Comparison of ENCODE assay signal across 15 cellular contexts in the genomic region with DNA sequence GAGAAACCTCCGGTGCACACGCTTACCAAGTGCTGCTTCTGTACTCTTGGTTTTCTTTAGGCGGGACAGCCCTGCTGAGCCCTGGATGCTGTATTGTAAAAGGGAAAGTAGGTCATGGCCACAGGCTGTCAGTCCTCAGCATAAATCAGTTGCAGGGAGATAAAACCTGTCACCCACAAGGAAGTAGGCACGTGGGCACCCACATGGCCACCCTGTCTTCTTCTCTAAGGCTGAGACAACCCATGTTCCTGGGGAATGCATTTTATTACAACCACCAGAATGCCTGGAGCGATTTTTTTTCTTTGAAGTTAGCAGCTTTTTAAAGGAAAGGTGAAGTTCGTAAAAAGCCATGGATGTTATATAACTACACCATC. TPM values are rescaled to one million over a fixed set of nuclear protein-coding genes. Genes with fewer than 3 reads are reported as not detected.
DNase-seq lines count a peak whose midpoint lies in the region; ATAC-seq and TF ChIP-seq lines count a peak whose summit lies in the region.
"Had no signal": no experiment of that assay in that cellular context is flagged by ENCODE, and none has a peak within 500 bp of the region (broad histone marks: within the 10 kb centered on the region; RNA-seq: fewer than 3 reads in every experiment).

No MANE protein-coding gene starts in this region.

- peak overlapping the region; percentile 25 for H3K27ac Mint-ChIP-seq in activated CD4-positive, alpha-beta memory T cell treated with anti-CD3 and anti-CD28 coated beads for 36 hours
- H3K27ac Mint-ChIP-seq: HFFc6; T-helper 1 cell treated with Interleukin-12 subunit alpha and Interleukin-12 subunit beta and Interleukin-4 antibody, amounts not matched to agents 30 μg/mL and 1 μg/mL, for 36 hours had no signal

- no peak for TF ChIP-seq CTCF in heart left ventricle (IDR thresholded peaks at IDR 0.05)

- no peak overlapping the region for H3K4me3 Mint-ChIP-seq in activated CD4-positive, alpha-beta memory T cell treated with anti-CD3 and anti-CD28 coated beads for 36 hours
- H3K4me3 Mint-ChIP-seq: HFFc6; T-helper 1 cell treated with Interleukin-12 subunit alpha and Interleukin-12 subunit beta and Interleukin-4 antibody, amounts not matched to agents 30 μg/mL and 1 μg/mL, for 36 hours had no signal

- ATAC-seq in heart left ventricle, result peak in 3 of 4 donors; percentile 16 to 71 (median 63)
- ATAC-seq in HG02973 (IDR thresholded peaks at IDR 0.05; ENCODE audit: unreplicated experiment), result no peak
- no peak for ATAC-seq in GM21825 (IDR thresholded peaks at IDR 0.05; ENCODE audit: unreplicated experiment)

- CTCF ChIA-PET in activated CD4-positive, alpha-beta memory T cell treated with anti-CD3 and anti-CD28 coated beads for 36 hours (lab: Charles Lee), result no interaction called here

- POLR2A ChIA-PET in activated CD4-positive, alpha-beta memory T cell treated with anti-CD3 and anti-CD28 coated beads for 36 hours (lab: Charles Lee), result no interaction called here

- peaks cover 0 to 24% (median 5%) of the 10 kb centered on the region in 12 donors for H3K4me1 ChIP-seq in heart left ventricle
- peaks cover 20% of the 10 kb centered on the region for H3K4me1 ChIP-seq in rectal smooth muscle tissue (ENCODE audit: control insufficient read depth, insufficient read depth, low read length)

- no peak for TF ChIP-seq POLR2A in heart left ventricle (IDR thresholded peaks at IDR 0.05)

- WGBS in heart left ventricle, 4 donors, result 54 to 71% (median 56%) methylated on average over 6 of the region's 6 CpGs

- no peaks in the 10 kb centered on the region for H3K9me3 ChIP-seq in heart left ventricle

- DNase-seq in G401 (ENCODE audit: low spot score), result peak; percentile 94
- DNase-seq in activated CD4-positive, alpha-beta memory T cell treated with anti-CD3 and anti-CD28 coated beads for 36 hours, result peak; percentile 43
- peak in 1 of 5 donors; percentile 34 for DNase-seq in heart left ventricle
- DNase-seq in stimulated activated CD8-positive, alpha-beta memory T cell treated with anti-CD3 and anti-CD28 coated beads, Interleukin-4, amount 100 ng/mL, for 48 hours, result no peak
- DNase-seq: activated CD4-positive, alpha-beta T cell treated with anti-CD3 and anti-CD28 coated beads, Interleukin-2, amount 50 U/mL, for 4 hours; dermis blood vessel endothelial cell; DMS 273 treated with DMSO at 0.1 percent for 48 hours; HFFc6; stimulated activated CD4-positive, alpha-beta T cell treated with anti-CD3 and anti-CD28 coated beads, Interleukin-2, amount 100 ng/mL, for 48 hours had no signal

- in situ Hi-C loops in G401 (cut with HindIII; ENCODE audit: low sequenced_read_pairs), result no loop called here

- intact Hi-C loops in activated CD4-positive, alpha-beta memory T cell treated with anti-CD3 and anti-CD28 coated beads for 36 hours (cut with micrococcal nuclease), result no loop called here
- intact Hi-C loops in heart left ventricle (cut with DNase I), result loop anchor here in 1 of 10 donors (10.0 kb wide), 1 partner anchor 51 kb away; no protein-coding TSS in a partner anchor

- no peak overlapping the region for H3K4me3 ChIP-seq in heart left ventricle
- H3K4me3 ChIP-seq in rectal smooth muscle tissue (ENCODE audit: low read length), result no peak overlapping the region

- no peak overlapping the region for H3K9ac ChIP-seq in rectal smooth muscle tissue (ENCODE audit: low read length)
- H3K9ac ChIP-seq: KMS-11 had no signal

- peaks cover 13% of the 10 kb centered on the region for H3K4me1 Mint-ChIP-seq in activated CD4-positive, alpha-beta memory T cell treated with anti-CD3 and anti-CD28 coated beads for 36 hours (ENCODE audit: low read depth)

- H3K27me3 ChIP-seq in heart left ventricle, result peaks cover 0 to 2% (median 0%) of the 10 kb centered on the region in 9 donors
- no peaks in the 10 kb centered on the region for H3K27me3 ChIP-seq in rectal smooth muscle tissue (ENCODE audit: control insufficient read depth, insufficient read depth, low read length)

- H3K9me3 Mint-ChIP-seq in activated CD4-positive, alpha-beta memory T cell treated with anti-CD3 and anti-CD28 coated beads for 36 hours, result no peaks in the 10 kb centered on the region
- H3K9me3 Mint-ChIP-seq: T-helper 1 cell treated with Interleukin-12 subunit alpha and Interleukin-12 subunit beta and Interleukin-4 antibody, amounts not matched to agents 30 μg/mL and 1 μg/mL, for 36 hours had no signal

- no peaks in the 10 kb centered on the region for H3K36me3 Mint-ChIP-seq in activated CD4-positive, alpha-beta memory T cell treated with anti-CD3 and anti-CD28 coated beads for 36 hours

- no peaks in the 10 kb centered on the region for H3K36me3 ChIP-seq in heart left ventricle
- no peaks in the 10 kb centered on the region for H3K36me3 ChIP-seq in rectal smooth muscle tissue (ENCODE audit: control insufficient read depth, insufficient read depth, low read length)

- peak overlapping the region in 1 of 12 donors; percentile 57 for H3K27ac ChIP-seq in heart left ventricle
- H3K27ac ChIP-seq in rectal smooth muscle tissue (ENCODE audit: low read depth, low read length), result peak overlapping the region; percentile 60
- H3K27ac ChIP-seq: KMS-11 had no signal

- peaks cover 8% of the 10 kb centered on the region for H3K27me3 Mint-ChIP-seq in activated CD4-positive, alpha-beta memory T cell treated with anti-CD3 and anti-CD28 coated beads for 36 hours

RNA-seq across cellular contexts. Expression of gene ASIC2, which starts 59.3 kb away (rescaled TPM):
- total RNA-seq in G401 (2014; rRNA removed; shearing (Covaris generic)), result not detected in 2 replicates
- not detected for total RNA-seq in activated CD4-positive, alpha-beta memory T cell treated with anti-CD3 and anti-CD28 coated beads for 36 hours
- total RNA-seq in heart left ventricle, result 1 to 10 TPM in 1 of 9 donors, not detected in 8; 1.1 TPM
- not detected for polyA plus RNA-seq in heart left ventricle
- total RNA-seq: HFFc6 had no signal
- polyA plus RNA-seq: liver had no signal

Comparison
In these comparisons a context has a peak if more than half of its experiments do, and no peak if none do; other contexts are left out.
1. ATAC-seq: peak in heart left ventricle (3 of 4); none in HG02973 (single experiment) and GM21825 (single experiment).